9 cellular contexts compared by ENCODE assay signal in the genomic region with DNA sequence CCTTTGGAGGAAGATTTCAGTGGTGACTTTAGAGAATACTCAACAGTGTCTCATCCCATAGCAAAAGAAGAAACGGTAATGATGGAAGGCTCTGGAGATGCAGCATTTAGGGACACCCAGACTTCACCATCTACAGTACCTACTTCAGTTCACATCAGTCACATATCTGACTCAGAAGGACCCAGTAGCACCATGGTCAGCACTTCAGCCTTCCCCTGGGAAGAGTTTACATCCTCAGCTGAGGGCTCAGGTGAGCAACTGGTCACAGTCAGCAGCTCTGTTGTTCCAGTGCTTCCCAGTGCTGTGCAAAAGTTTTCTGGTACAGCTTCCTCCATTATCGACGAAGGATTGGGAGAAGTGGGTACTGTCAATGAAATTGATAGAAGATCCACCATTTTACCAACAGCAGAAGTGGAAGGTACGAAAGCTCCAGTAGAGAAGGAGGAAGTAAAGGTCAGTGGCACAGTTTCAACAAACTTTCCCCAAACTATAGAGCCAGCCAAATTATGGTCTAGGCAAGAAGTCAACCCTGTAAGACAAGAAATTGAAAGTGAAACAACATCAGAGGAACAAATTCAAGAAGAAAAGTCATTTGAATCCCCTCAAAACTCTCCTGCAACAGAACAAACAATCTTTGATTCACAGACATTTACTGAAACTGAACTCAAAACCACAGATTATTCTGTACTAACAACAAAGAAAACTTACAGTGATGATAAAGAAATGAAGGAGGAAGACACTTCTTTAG.
DNase-seq lines count a peak whose midpoint lies in the region; ATAC-seq and TF ChIP-seq lines count a peak whose summit lies in the region.
"Had no signal": no experiment of that assay in that cellular context is flagged by ENCODE, and none has a peak within 500 bp of the region (broad histone marks: within the 10 kb centered on the region; RNA-seq: fewer than 3 reads in every experiment).

No MANE protein-coding gene starts in this region.

- CTCF ChIA-PET in GM10248 (lab: Yijun Ruan, JAX), result interaction anchor here (1.1 to 1.4 kb wide), 3 partner anchors 14 to 24 kb away, joined by 3 to 4 read pairs (median 3); no protein-coding TSS in a partner anchor

- TF ChIP-seq CTCF in GM10248 (IDR thresholded peaks at IDR 0.05; ENCODE audit: control extremely low read depth, extremely low read depth, low read depth, missing control alignments), result no peak

- ATAC-seq in GM19397 (IDR thresholded peaks at IDR 0.05; ENCODE audit: unreplicated experiment), result peak; percentile 88
- peak; percentile 85 for ATAC-seq in HG02973 (IDR thresholded peaks at IDR 0.05; ENCODE audit: unreplicated experiment)

- POLR2A ChIA-PET in GM10248 (lab: Yijun Ruan, JAX), result no interaction called here

- DNase-seq in GM10248 (ENCODE audit: extremely low spot score), result peak; percentile 20
- peak; percentile 67 for DNase-seq in OCI-M1 (lab: John Stamatoyannopoulos, UW)
- DNase-seq in NCI-H1694 treated with DMSO at 0.1 percent for 48 hours (lab: John Stamatoyannopoulos, UW), result no peak
- DNase-seq in NAMALWA (ENCODE audit: low spot score), result no peak
- no peak for DNase-seq in SHP77 treated with DMSO at 0.1 percent for 48 hours (lab: John Stamatoyannopoulos, UW)
- DNase-seq in nucleus accumbens (lab: John Stamatoyannopoulos, UW), result no peak
- DNase-seq: activated CD4-positive, CD25-positive, alpha-beta regulatory T cell had no signal

Comparison
In these comparisons a context has a peak if more than half of its experiments do, and no peak if none do; other contexts are left out.
1. DNase-seq: peak in GM10248 (single experiment) and OCI-M1 (single experiment); none in NCI-H1694 treated with DMSO at 0.1 percent for 48 hours (single experiment), NAMALWA (single experiment), SHP77 treated with DMSO at 0.1 percent for 48 hours (single experiment) and nucleus accumbens (0 of 56).